8 cellular contexts compared by ENCODE assay signal in the genomic region with DNA sequence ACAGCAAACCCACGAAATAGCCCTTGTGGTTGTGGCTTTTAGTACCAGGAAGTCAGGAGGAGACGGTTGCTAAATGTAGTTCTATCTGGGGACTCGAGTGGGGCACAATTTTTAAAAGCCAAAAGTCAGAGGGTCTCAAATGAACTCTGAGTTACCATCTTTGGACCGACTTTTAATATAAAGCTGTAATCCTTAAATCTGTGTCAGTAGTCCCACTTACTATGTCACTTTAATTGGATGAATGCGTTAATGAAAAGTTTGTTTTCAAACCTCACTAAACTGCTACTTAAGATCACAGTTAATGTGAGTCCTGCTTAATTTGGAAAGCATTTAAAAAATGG.
DNase-seq lines count a peak whose midpoint lies in the region; ATAC-seq and TF ChIP-seq lines count a peak whose summit lies in the region.
"Not testable (repeated sequence)": the region's sequence is repeated elsewhere in the genome, so short reads cannot be mapped to it uniquely, and the experiment has no call there.

No MANE protein-coding gene starts in this region.

- not testable (repeated sequence) for H3K27me3 ChIP-seq in BJ (ENCODE audit: control insufficient read depth, insufficient read depth, low read length); PC-3 (ENCODE audit: low read length); colonic mucosa; left ventricle myocardium inferior (ENCODE audit: low read depth)

- intact Hi-C loops in PC-3 (cut with micrococcal nuclease); colonic mucosa (cut with DNase I); left ventricle myocardium inferior (cut with micrococcal nuclease): not testable (repeated sequence)

- H3K4me3 ChIP-seq in BJ (ENCODE audit: low read depth, low read length) (peak overlapping the region; percentile 23), PC-3 (ENCODE audit: low read length) (peak overlapping the region; percentile 75), colonic mucosa (peak overlapping the region; percentile 65), left ventricle myocardium inferior (peak overlapping the region; percentile 90)

- not testable (repeated sequence) for H3K27ac ChIP-seq in PC-3 (ENCODE audit: low read length); colonic mucosa
- peak overlapping the region; percentile 98 for H3K27ac ChIP-seq in left ventricle myocardium inferior (replicated peaks)

- H3K27me3 Mint-ChIP-seq in activated T-cell treated with anti-CD3 and anti-CD28 coated beads, Interleukin-2, amount 50 U/mL, for 4 hours (ENCODE audit: low read depth), result peaks cover 22% of the 10 kb centered on the region
- not testable (repeated sequence) for H3K27me3 Mint-ChIP-seq in nephron (ENCODE audit: low read depth)
- peaks cover 40% of the 10 kb centered on the region for H3K27me3 Mint-ChIP-seq in stimulated activated naive CD8-positive, alpha-beta T cell treated with anti-CD3 and anti-CD28 coated beads, Interleukin-15, Interleukin-2, amounts not matched to agents 100 ng/mL and 50 ng/mL, for 24 hours

- not testable (repeated sequence) for DNase-seq in BJ (ENCODE audit: low read depth); PC-3; activated T-cell treated with anti-CD3 and anti-CD28 coated beads, Interleukin-2, amount 50 U/mL, for 4 hours; colonic mucosa; left ventricle myocardium inferior
- peak; percentile 2 for DNase-seq in HT1080 (ENCODE audit: low read depth)

- not testable (repeated sequence) for H3K36me3 Mint-ChIP-seq in activated T-cell treated with anti-CD3 and anti-CD28 coated beads, Interleukin-2, amount 50 U/mL, for 4 hours (ENCODE audit: insufficient read depth); nephron (ENCODE audit: low read depth); stimulated activated naive CD8-positive, alpha-beta T cell treated with anti-CD3 and anti-CD28 coated beads, Interleukin-15, Interleukin-2, amounts not matched to agents 100 ng/mL and 50 ng/mL, for 24 hours (ENCODE audit: low read depth)

- peak overlapping the region; percentile 49 for H3K4me3 Mint-ChIP-seq in activated T-cell treated with anti-CD3 and anti-CD28 coated beads, Interleukin-2, amount 50 U/mL, for 4 hours
- peak overlapping the region; percentile 74 to 81 (median 81) for H3K4me3 Mint-ChIP-seq in nephron
- H3K4me3 Mint-ChIP-seq in stimulated activated naive CD8-positive, alpha-beta T cell treated with anti-CD3 and anti-CD28 coated beads, Interleukin-15, Interleukin-2, amounts not matched to agents 100 ng/mL and 50 ng/mL, for 24 hours, result peak overlapping the region; percentile 52

- H2AFZ ChIP-seq in PC-3 (ENCODE audit: low read length), result peak overlapping the region; percentile 74; the same call in 1 of the 2 replicates

- POLR2A ChIA-PET in BJ (lab: Charles Lee); PC-3 (lab: Charles Lee; ENCODE audit: unreplicated experiment): not testable (repeated sequence)

- H3K27ac Mint-ChIP-seq in nephron; stimulated activated naive CD8-positive, alpha-beta T cell treated with anti-CD3 and anti-CD28 coated beads, Interleukin-15, Interleukin-2, amounts not matched to agents 100 ng/mL and 50 ng/mL, for 24 hours: not testable (repeated sequence)

- peak overlapping the region; percentile 66; the same call in 1 of the 2 replicates for H3K9ac ChIP-seq in PC-3 (ENCODE audit: low read length)
- H3K9ac ChIP-seq in colonic mucosa (ENCODE audit: low read depth in 2 of 2, low read length in 2 of 2), result not testable (repeated sequence)

- ATAC-seq in PC-3; activated T-cell treated with anti-CD3 and anti-CD28 coated beads, Interleukin-2, amount 50 U/mL, for 4 hours: not testable (repeated sequence)

- H3K9me2 ChIP-seq in PC-3 (replicated peaks; ENCODE audit: low read length), result not testable (repeated sequence)

- H3K4me1 Mint-ChIP-seq in activated T-cell treated with anti-CD3 and anti-CD28 coated beads, Interleukin-2, amount 50 U/mL, for 4 hours (ENCODE audit: low read depth); nephron; stimulated activated naive CD8-positive, alpha-beta T cell treated with anti-CD3 and anti-CD28 coated beads, Interleukin-15, Interleukin-2, amounts not matched to agents 100 ng/mL and 50 ng/mL, for 24 hours (ENCODE audit: low read depth): not testable (repeated sequence)

- H3K36me3 ChIP-seq in BJ (ENCODE audit: control insufficient read depth, insufficient read depth, low read length); PC-3 (ENCODE audit: low read depth, low read length); colonic mucosa; left ventricle myocardium inferior: not testable (repeated sequence)

- H3K4me2 ChIP-seq in PC-3 (ENCODE audit: low read length), result peak overlapping the region; percentile 88

- not testable (repeated sequence) for H3F3A ChIP-seq in PC-3 (ENCODE audit: low read length, unreplicated experiment)

- not testable (repeated sequence) for H3K9me3 Mint-ChIP-seq in activated T-cell treated with anti-CD3 and anti-CD28 coated beads, Interleukin-2, amount 50 U/mL, for 4 hours; nephron; stimulated activated naive CD8-positive, alpha-beta T cell treated with anti-CD3 and anti-CD28 coated beads, Interleukin-15, Interleukin-2, amounts not matched to agents 100 ng/mL and 50 ng/mL, for 24 hours

- H3K4me1 ChIP-seq in PC-3 (ENCODE audit: insufficient read depth, low read length); colonic mucosa: not testable (repeated sequence)
- H3K4me1 ChIP-seq in left ventricle myocardium inferior, result peaks cover 17% of the 10 kb centered on the region

- not testable (repeated sequence) for BruUV-seq in PC-3 (replicated peaks; lab: Mats Ljungman, UMichigan)

- not testable (repeated sequence) for H4K20me1 ChIP-seq in PC-3 (ENCODE audit: low read length)

- H3K9me3 ChIP-seq in PC-3 (ENCODE audit: low read length); colonic mucosa; left ventricle myocardium inferior (replicated peaks): not testable (repeated sequence)

- not testable (repeated sequence) for TF ChIP-seq CTCF in BJ (IDR thresholded peaks at IDR 0.05; ENCODE audit: insufficient read depth, low read depth, low read length); PC-3 (conservative IDR thresholded peaks at IDR 0.05; ENCODE audit: low read depth, low read length); colonic mucosa (IDR thresholded peaks at IDR 0.05); left ventricle myocardium inferior (IDR thresholded peaks at IDR 0.05; ENCODE audit: borderline replicate concordance); nephron (IDR thresholded peaks at IDR 0.05; ENCODE audit: unreplicated experiment in 3 of 3)

- CTCF ChIA-PET in BJ (lab: Yijun Ruan, JAX); PC-3 (lab: Charles Lee): not testable (repeated sequence)

- H3K79me2 ChIP-seq in PC-3 (ENCODE audit: low read length), result peaks cover 11% of the 10 kb centered on the region; the same call in 1 of the 2 replicates

Comparison
In these comparisons a context has a peak if more than half of its experiments do, and no peak if none do; other contexts are left out.
1. H3K4me3 ChIP-seq: peak in every context shown above with its lines; median percentile 90 in left ventricle myocardium inferior; 75 in PC-3; 65 in colonic mucosa; 23 in BJ.